ENCODE assay signal across 20 cellular contexts in genomic region chr3:57091471-57091870, GRCh38. TPM values are rescaled to one million over a fixed set of nuclear protein-coding genes. Genes with fewer than 3 reads are reported as not detected.
A peak's percentile ranks its signal among the peaks of the same experiment; 100 is the strongest.
DNase-seq lines count a peak whose midpoint lies in the region; ATAC-seq and TF ChIP-seq lines count a peak whose summit lies in the region.
"Had no signal": no experiment of that assay in that cellular context is flagged by ENCODE, and none has a peak within 500 bp of the region (broad histone marks: within the 10 kb centered on the region; RNA-seq: fewer than 3 reads in every experiment).

No MANE protein-coding gene starts in this region.

- POLR2A ChIA-PET in WTC11 (lab: Charles Lee), result no interaction called here

- peak; percentile 30 for DNase-seq in AG08395 (ENCODE audit: low spot score)
- DNase-seq in WTC11 (ENCODE audit: low spot score), result no peak
- peak; percentile 30 for DNase-seq in fibroblast of peridontal ligament (ENCODE audit: extremely low read depth)
- DNase-seq in nephron progenitor cell, result no peak
- DNase-seq in A172 (ENCODE audit: low spot score), result no peak
- DNase-seq in activated CD4-positive, alpha-beta T cell treated with anti-CD3 and anti-CD28 coated beads for 48 hours, result no peak
- DNase-seq: activated gamma-delta T cell, Caco-2, hypothalamus, kidney glomerular epithelial cell, NCI-H446, SIG-M5 had no signal

- H3K4me3 Mint-ChIP-seq in WTC11, result no peak overlapping the region
- H3K4me3 Mint-ChIP-seq in nephron progenitor cell, result no peak overlapping the region
- H3K4me3 Mint-ChIP-seq: dendritic cell treated with granulocyte-macrophage colony-stimulating factor and Interleukin-4, amounts not matched to agents 40 ng/mL and 50 ng/mL, for 4 days; stimulated activated naive CD8-positive, alpha-beta T cell treated with anti-CD3 and anti-CD28 coated beads, Interleukin-15, Interleukin-2, amounts not matched to agents 100 ng/mL and 50 ng/mL, for 24 hours had no signal

- H3K27ac Mint-ChIP-seq in WTC11, result 0 out of 2 replicates have a peak overlapping the region, but pooled peaks have one; percentile 41
- peak overlapping the region; percentile 86 for H3K27ac Mint-ChIP-seq in nephron progenitor cell
- H3K27ac Mint-ChIP-seq: dendritic cell treated with granulocyte-macrophage colony-stimulating factor and Interleukin-4, amounts not matched to agents 40 ng/mL and 50 ng/mL, for 4 days; progenitor cell of endocrine pancreas; stimulated activated naive CD8-positive, alpha-beta T cell treated with anti-CD3 and anti-CD28 coated beads, Interleukin-15, Interleukin-2, amounts not matched to agents 100 ng/mL and 50 ng/mL, for 24 hours had no signal

- H3K4me1 Mint-ChIP-seq in WTC11, result peaks cover 21% of the 10 kb centered on the region
- H3K4me1 Mint-ChIP-seq in nephron progenitor cell, result peaks cover 64% of the 10 kb centered on the region

- H3K36me3 Mint-ChIP-seq in WTC11 (peaks cover 32% of the 10 kb centered on the region), nephron progenitor cell (ENCODE audit: low read depth) (peaks cover 60% of the 10 kb centered on the region)

- CTCF ChIA-PET in WTC11 (lab: Charles Lee), result interaction anchor here (1.4 kb wide), 1 partner anchor 9 kb away, joined by 4 read pairs; no protein-coding TSS in a partner anchor

- H3K27me3 Mint-ChIP-seq in WTC11 (ENCODE audit: low read depth) (no peaks in the 10 kb centered on the region), nephron progenitor cell (ENCODE audit: low read depth, poor library complexity) (no peaks in the 10 kb centered on the region)

- H3K9me3 Mint-ChIP-seq in WTC11 (no peaks in the 10 kb centered on the region), nephron progenitor cell (no peaks in the 10 kb centered on the region)
- H3K9me3 Mint-ChIP-seq: dendritic cell treated with granulocyte-macrophage colony-stimulating factor and Interleukin-4, amounts not matched to agents 40 ng/mL and 50 ng/mL, for 4 days; stimulated activated naive CD8-positive, alpha-beta T cell treated with anti-CD3 and anti-CD28 coated beads, Interleukin-15, Interleukin-2, amounts not matched to agents 100 ng/mL and 50 ng/mL, for 24 hours had no signal

- no peak for TF ChIP-seq CTCF in WTC11 (IDR thresholded peaks at IDR 0.05)
- TF ChIP-seq CTCF in nephron progenitor cell (IDR thresholded peaks at IDR 0.05), result no peak

- no peak for ATAC-seq in WTC11
- ATAC-seq in HG03196 (IDR thresholded peaks at IDR 0.05; ENCODE audit: unreplicated experiment), result no peak
- no peak for ATAC-seq in HG02938 (IDR thresholded peaks at IDR 0.05; ENCODE audit: unreplicated experiment)
- ATAC-seq: activated CD4-positive, CD25-positive, alpha-beta regulatory T cell treated with anti-CD3 and anti-CD28 coated beads, Interleukin-2, amount 50 U/mL, for 24 hours; K562 had no signal

TF ChIP-seq in WTC11, 78 proteins besides CTCF, POLR2A, EP300 and RAD21 (continues in another document):
- TF ChIP-seq NR1H2 (CRISPR knock-in tag; IDR thresholded peaks at IDR 0.05), result no peak
- TF ChIP-seq ZNF219 (CRISPR knock-in tag; IDR thresholded peaks at IDR 0.05; ENCODE audit: borderline replicate concordance), result no peak
- no peak for TF ChIP-seq MAX (CRISPR knock-in tag; IDR thresholded peaks at IDR 0.05)
- TF ChIP-seq USF1 (CRISPR knock-in tag; IDR thresholded peaks at IDR 0.05), result no peak
- no peak for TF ChIP-seq NR2C2 (CRISPR knock-in tag; IDR thresholded peaks at IDR 0.05)
- TF ChIP-seq STAT6 (CRISPR knock-in tag; conservative IDR thresholded peaks at IDR 0.05; ENCODE audit: low read depth), result no peak
- TF ChIP-seq AFF4 (CRISPR knock-in tag; IDR thresholded peaks at IDR 0.05; ENCODE audit: borderline replicate concordance), result no peak
- no peak for TF ChIP-seq OVOL2 (CRISPR knock-in tag; IDR thresholded peaks at IDR 0.05; ENCODE audit: borderline replicate concordance)
- TF ChIP-seq CREM (CRISPR knock-in tag; IDR thresholded peaks at IDR 0.05), result no peak
- TF ChIP-seq MXD4 (CRISPR knock-in tag; IDR thresholded peaks at IDR 0.05; ENCODE audit: borderline replicate concordance), result no peak
- no peak for TF ChIP-seq PRDM15 (CRISPR knock-in tag; IDR thresholded peaks at IDR 0.05)
- TF ChIP-seq NR3C1 (CRISPR knock-in tag; conservative IDR thresholded peaks at IDR 0.05; ENCODE audit: low read depth), result no peak
- no peak for TF ChIP-seq NFE2L1 (CRISPR knock-in tag; IDR thresholded peaks at IDR 0.05)

RNA-seq across cellular contexts. Expression of gene SPATA12, which starts 31.0 kb away (rescaled TPM):
- total RNA-seq in WTC11 (2021), result 0.18 to 0.39 TPM (median 0.37 TPM) in 3 replicates
- total RNA-seq in A172 (2014; rRNA removed; shearing (Covaris generic)), result 0.47 and 1.9 TPM in 2 replicates
- total RNA-seq: Caco-2; K562; T-helper 2 cell treated with Interferon-gamma antibody and Interleukin-4, amounts not matched to agents 100 ng/mL and 5 ng/mL, for 36 hours had no signal

Comparison
In these comparisons a context has a peak if more than half of its experiments do, and no peak if none do; other contexts are left out.
1. DNase-seq: peak in AG08395 (single experiment) and fibroblast of peridontal ligament (single experiment); none in WTC11 (single experiment), nephron progenitor cell (single experiment), A172 (single experiment) and activated CD4-positive, alpha-beta T cell treated with anti-CD3 and anti-CD28 coated beads for 48 hours (single experiment).